Comparison of ENCODE assay signal across 1 cellular context in the genomic region with DNA sequence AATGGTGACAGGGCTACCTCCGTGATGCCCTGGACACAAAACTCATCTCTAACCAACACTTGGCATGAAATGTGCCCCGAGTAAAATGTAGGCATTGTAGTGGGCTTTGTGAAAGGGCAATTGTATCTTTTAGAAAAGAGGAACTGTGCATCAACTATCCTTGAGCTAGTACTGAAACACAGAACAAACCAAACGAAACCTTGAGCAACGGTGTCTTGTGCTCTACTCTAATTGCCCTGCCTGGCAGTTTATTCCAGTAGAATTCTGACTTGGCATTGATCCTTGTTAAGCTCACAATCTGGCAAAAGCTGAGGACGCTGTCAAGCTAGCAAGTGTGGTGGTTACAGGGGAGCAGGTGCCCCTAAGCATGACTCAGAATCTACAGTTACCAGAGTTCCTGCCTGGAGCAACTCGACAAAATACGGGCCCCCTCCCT.
TF ChIP-seq lines count a peak whose summit lies in the region.

No MANE protein-coding gene starts in this region.

TF ChIP-seq in SK-N-SH treated with all-trans-retinoic acid at 6 μM for 48 hours, 23 proteins besides CTCF, POLR2A, EP300 and RAD21 (continued from another document):
- TF ChIP-seq, protein P1, sequence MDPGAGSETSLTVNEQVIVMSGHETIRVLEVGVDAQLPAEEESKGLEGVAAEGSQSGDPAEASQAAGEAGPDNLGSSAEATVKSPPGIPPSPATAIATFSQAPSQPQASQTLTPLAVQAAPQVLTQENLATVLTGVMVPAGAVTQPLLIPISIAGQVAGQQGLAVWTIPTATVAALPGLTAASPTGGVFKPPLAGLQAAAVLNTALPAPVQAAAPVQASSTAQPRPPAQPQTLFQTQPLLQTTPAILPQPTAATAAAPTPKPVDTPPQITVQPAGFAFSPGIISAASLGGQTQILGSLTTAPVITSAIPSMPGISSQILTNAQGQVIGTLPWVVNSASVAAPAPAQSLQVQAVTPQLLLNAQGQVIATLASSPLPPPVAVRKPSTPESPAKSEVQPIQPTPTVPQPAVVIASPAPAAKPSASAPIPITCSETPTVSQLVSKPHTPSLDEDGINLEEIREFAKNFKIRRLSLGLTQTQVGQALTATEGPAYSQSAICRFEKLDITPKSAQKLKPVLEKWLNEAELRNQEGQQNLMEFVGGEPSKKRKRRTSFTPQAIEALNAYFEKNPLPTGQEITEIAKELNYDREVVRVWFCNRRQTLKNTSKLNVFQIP (CRISPR knock-in tag; IDR thresholded peaks at IDR 0.05; ENCODE audit: borderline replicate concordance, low read depth): no peak
- no peak for TF ChIP-seq ZFP3 (CRISPR knock-in tag; IDR thresholded peaks at IDR 0.05)
